ENCODE assay signal across 24 cellular contexts in genomic region chr3:101268987-101269386, GRCh38. TPM values are rescaled to one million over a fixed set of nuclear protein-coding genes. Genes with fewer than 3 reads are reported as not detected.
DNase-seq lines count a peak whose midpoint lies in the region; ATAC-seq and TF ChIP-seq lines count a peak whose summit lies in the region.
"Had no signal": no experiment of that assay in that cellular context is flagged by ENCODE, and none has a peak within 500 bp of the region (broad histone marks: within the 10 kb centered on the region; RNA-seq: fewer than 3 reads in every experiment).

No MANE protein-coding gene starts in this region.

- intact Hi-C loops in left ventricle myocardium superior (cut with micrococcal nuclease) (no loop called here), esophagus muscularis mucosa (cut with DNase I) (no loop called here)

- TF ChIP-seq EP300 in esophagus muscularis mucosa (IDR thresholded peaks at IDR 0.05): no peak

- H3K9me3 Mint-ChIP-seq in neural crest cell: peaks cover 17% of the 10 kb centered on the region
- H3K9me3 Mint-ChIP-seq: GM23338 had no signal

- H3K4me1 ChIP-seq in right atrium auricular region (no peaks in the 10 kb centered on the region), esophagus muscularis mucosa (peaks cover 0 to 32% (median 24%) of the 10 kb centered on the region in 4 donors)
- H3K4me1 ChIP-seq: A549, BE2C had no signal

- no peak for TF ChIP-seq POLR2A in esophagus muscularis mucosa (IDR thresholded peaks at IDR 0.05; ENCODE audit: low read depth)

- no peaks in the 10 kb centered on the region for H3K27me3 ChIP-seq in right atrium auricular region
- H3K27me3 ChIP-seq in esophagus muscularis mucosa: no peaks in the 10 kb centered on the region
- H3K27me3 ChIP-seq: BE2C; BLaER1 treated with 17β-estradiol and CSF1 and Interleukin-3, amounts not matched to agents 10 nM and 100 nM had no signal

- no peaks in the 10 kb centered on the region for H3K9me3 ChIP-seq in right atrium auricular region
- no peaks in the 10 kb centered on the region for H3K9me3 ChIP-seq in esophagus muscularis mucosa
- H3K9me3 ChIP-seq: A549, BE2C had no signal

- TF ChIP-seq CTCF in right atrium auricular region (IDR thresholded peaks at IDR 0.05) (no peak), esophagus muscularis mucosa (IDR thresholded peaks at IDR 0.05) (no peak), neural crest cell (conservative IDR thresholded peaks at IDR 0.05) (no peak)

- H3K27ac Mint-ChIP-seq in neural crest cell (ENCODE audit: unreplicated experiment): peak overlapping the region; percentile 35
- H3K27ac Mint-ChIP-seq: CD14-positive monocyte; CD4-positive, alpha-beta T cell; GM23338; H9 had no signal

- peak overlapping the region in 1 of 2 donors; percentile 20 for H3K27ac ChIP-seq in right atrium auricular region
- H3K27ac ChIP-seq in esophagus muscularis mucosa (replicated peaks in 1 of 4): peak overlapping the region; percentile 30 to 42 (median 38)
- H3K27ac ChIP-seq: A549; BLaER1 treated with 17β-estradiol and CSF1 and Interleukin-3, amounts not matched to agents 10 nM and 100 nM had no signal

- no peaks in the 10 kb centered on the region for H3K27me3 Mint-ChIP-seq in neural crest cell (ENCODE audit: low read depth)
- H3K27me3 Mint-ChIP-seq: CD4-positive, alpha-beta T cell; CD8-positive, alpha-beta memory T cell had no signal

- 41% methylated on average over 2 of the region's 2 CpGs for WGBS in esophagus muscularis mucosa

- peaks cover 7% of the 10 kb centered on the region for H3K36me3 Mint-ChIP-seq in neural crest cell (ENCODE audit: low read depth)
- H3K36me3 Mint-ChIP-seq: CD14-positive monocyte had no signal

- no peaks in the 10 kb centered on the region for H3K36me3 ChIP-seq in right atrium auricular region
- no peaks in the 10 kb centered on the region for H3K36me3 ChIP-seq in esophagus muscularis mucosa
- H3K36me3 ChIP-seq: BE2C had no signal

- ATAC-seq in left ventricle myocardium superior (peak; percentile 32), HG02840 (IDR thresholded peaks at IDR 0.05; ENCODE audit: low FRiP score, unreplicated experiment) (no peak), GM21528 (IDR thresholded peaks at IDR 0.05; ENCODE audit: low FRiP score, unreplicated experiment) (no peak)
- ATAC-seq: A549, GM12878, GM23338, HCT116 had no signal

- H3K4me3 ChIP-seq in right atrium auricular region (no peak overlapping the region), esophagus muscularis mucosa (no peak overlapping the region)
- H3K4me3 ChIP-seq: A549; BLaER1 treated with 17β-estradiol and CSF1 and Interleukin-3, amounts not matched to agents 10 nM and 100 nM; GM12878; GM23338 had no signal

- DNase-seq in left ventricle myocardium superior (no peak), right atrium auricular region (ENCODE audit: low spot score) (no peak), esophagus muscularis mucosa (ENCODE audit: extremely low spot score) (no peak), neural crest cell (ENCODE audit: low read depth, low spot score) (no peak), dermis blood vessel endothelial cell (no peak)
- DNase-seq: 8988T; ACHN; AML-193; BE2C; CD4-positive, alpha-beta T cell; CD8-positive, alpha-beta memory T cell; DMS 273 treated with DMSO at 0.1 percent for 48 hours; DMS79; EL; GDM1; H9 had no signal

- no peak overlapping the region for H3K4me3 Mint-ChIP-seq in neural crest cell
- H3K4me3 Mint-ChIP-seq: CD14-positive monocyte; CD4-positive, alpha-beta T cell; CD8-positive, alpha-beta memory T cell; GM23338; H9 had no signal

- peaks cover 4% of the 10 kb centered on the region for H3K4me1 Mint-ChIP-seq in neural crest cell
- H3K4me1 Mint-ChIP-seq: CD14-positive monocyte; CD8-positive, alpha-beta memory T cell had no signal

RNA-seq across cellular contexts. Expression of gene IMPG2, which starts 51.4 kb away (rescaled TPM):
- total RNA-seq in left ventricle myocardium superior: 0.20 TPM
- under 1 TPM; 0.15 to 0.43 TPM for total RNA-seq in right atrium auricular region
- total RNA-seq in esophagus muscularis mucosa: under 1 TPM; 0.78 to 0.83 (median 0.82) TPM
- total RNA-seq in neural crest cell: 0.40 and 0.52 TPM in 2 replicates
- 0.37 and 0.85 TPM in 2 replicates for total RNA-seq in dermis blood vessel endothelial cell
- total RNA-seq: GM23338 had no signal
